14 cellular contexts compared by ENCODE assay signal in the genomic region with DNA sequence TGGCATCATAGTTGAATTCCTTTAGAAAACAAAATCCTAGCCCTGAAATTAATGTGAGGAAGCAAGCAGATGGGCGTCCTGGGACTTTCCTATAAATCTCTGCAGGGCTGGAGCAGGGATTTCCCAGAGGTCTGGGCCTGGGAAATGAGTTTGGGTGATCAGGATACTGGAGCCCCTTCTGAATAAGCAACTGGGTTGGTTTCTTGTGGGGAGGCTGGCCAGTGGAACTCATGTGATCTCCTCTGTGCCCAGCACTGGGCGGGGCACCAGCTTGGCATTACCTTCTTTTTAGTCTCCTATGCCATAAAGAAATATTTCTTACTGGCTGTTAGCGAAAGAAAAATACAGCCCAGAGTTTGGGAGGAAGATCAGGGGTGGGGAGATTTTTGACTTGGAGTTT. TPM values are rescaled to one million over a fixed set of nuclear protein-coding genes. Genes with fewer than 3 reads are reported as not detected.
DNase-seq lines count a peak whose midpoint lies in the region; ATAC-seq and TF ChIP-seq lines count a peak whose summit lies in the region.
"Had no signal": no experiment of that assay in that cellular context is flagged by ENCODE, and none has a peak within 500 bp of the region (broad histone marks: within the 10 kb centered on the region; RNA-seq: fewer than 3 reads in every experiment).

No MANE protein-coding gene starts in this region.

- intact Hi-C loops in left ventricle myocardium inferior (cut with micrococcal nuclease) = no loop called here

- POLR2A ChIA-PET in WTC11 (lab: Charles Lee) = no interaction called here

- TF ChIP-seq CTCF in H9 (conservative IDR thresholded peaks at IDR 0.05) (no peak), WTC11 (IDR thresholded peaks at IDR 0.05) (no peak), left ventricle myocardium inferior (IDR thresholded peaks at IDR 0.05; ENCODE audit: borderline replicate concordance) (no peak), progenitor cell of endocrine pancreas (IDR thresholded peaks at IDR 0.05; ENCODE audit: unreplicated experiment) (no peak)

- H3K27ac ChIP-seq in H9 (ENCODE audit: insufficient read length, low read depth, low read length) (no peak overlapping the region), left ventricle myocardium inferior (replicated peaks) (peak overlapping the region; percentile 96)
- H3K27ac ChIP-seq: spleen had no signal

- no peaks in the 10 kb centered on the region for H4K20me1 ChIP-seq in H9 (ENCODE audit: control insufficient read depth, insufficient read depth, insufficient read length)

- peak overlapping the region; percentile 83; a peak in 3 of 5 replicates for H3K4me3 Mint-ChIP-seq in H9
- H3K4me3 Mint-ChIP-seq in WTC11 = peak overlapping the region; percentile 86
- H3K4me3 Mint-ChIP-seq in progenitor cell of endocrine pancreas (ENCODE audit: low read depth) = peak overlapping the region; percentile 76

- H2BK5ac ChIP-seq in H9 (ENCODE audit: insufficient read length, low read length) = no peak overlapping the region

- peaks cover 55 to 62% of the 10 kb centered on the region in 2 experiments for H3K4me1 Mint-ChIP-seq in H9
- H3K4me1 Mint-ChIP-seq in WTC11 = peaks cover 65% of the 10 kb centered on the region
- peaks cover 16% of the 10 kb centered on the region for H3K4me1 Mint-ChIP-seq in progenitor cell of endocrine pancreas (ENCODE audit: low read depth)

- H3K23me2 ChIP-seq in H9 (ENCODE audit: insufficient read length, low read depth, low read length, poor library complexity, severe bottlenecking) = peaks cover 13% of the 10 kb centered on the region

- H3K36me3 ChIP-seq in left ventricle myocardium inferior = no peaks in the 10 kb centered on the region
- H3K36me3 ChIP-seq: spleen had no signal

- no CpG with 5 or more reads among the region's 3 CpGs for WGBS in H9 (ENCODE audit: extremely low coverage, insufficient read length, low lambda C conversion rate)

- no peak overlapping the region for H2AFZ ChIP-seq in H9 (ENCODE audit: low read length)

- DNase-seq in H9 (no peak), WTC11 (ENCODE audit: low spot score) (no peak), left ventricle myocardium inferior (peak; percentile 59), progenitor cell of endocrine pancreas (ENCODE audit: low spot score, unreplicated experiment) (no peak), NCI-H1417 treated with DMSO at 0.1 percent for 48 hours (lab: John Stamatoyannopoulos, UW) (no peak), NCI-H1694 (lab: John Stamatoyannopoulos, UW) (no peak), GF-D8 (lab: John Stamatoyannopoulos, UW) (no peak)
- DNase-seq: amniotic stem cell; effector memory CD8-positive, alpha-beta T cell; Karpas-422; NCI-H2107; spleen had no signal

- no peak overlapping the region for H3K4ac ChIP-seq in H9 (ENCODE audit: low read depth, low read length)

- H2BK120ac ChIP-seq in H9 (ENCODE audit: low read depth, low read length, poor library complexity, severe bottlenecking) = no peak overlapping the region

- ATAC-seq in WTC11 = no peak
- no peak for ATAC-seq in HG02759 (IDR thresholded peaks at IDR 0.05; ENCODE audit: unreplicated experiment)
- ATAC-seq: effector memory CD8-positive, alpha-beta T cell had no signal

- H3K27me3 Mint-ChIP-seq in H9 (ENCODE audit: low read depth) = peaks cover 35% of the 10 kb centered on the region
- H3K27me3 Mint-ChIP-seq in WTC11 (ENCODE audit: low read depth) = peaks cover 30% of the 10 kb centered on the region
- peaks cover 76% of the 10 kb centered on the region for H3K27me3 Mint-ChIP-seq in progenitor cell of endocrine pancreas

- no peak overlapping the region for H4K8ac ChIP-seq in H9 (replicated peaks; ENCODE audit: insufficient read length, low read depth, low read length)

- H3K14ac ChIP-seq in H9 (ENCODE audit: insufficient read depth, low read length) = no peak overlapping the region

- no peak overlapping the region for H4K5ac ChIP-seq in H9 (ENCODE audit: insufficient read length, low read depth, low read length)

- no peaks in the 10 kb centered on the region for H3K9me3 Mint-ChIP-seq in H9
- H3K9me3 Mint-ChIP-seq in WTC11 = no peaks in the 10 kb centered on the region
- no peaks in the 10 kb centered on the region for H3K9me3 Mint-ChIP-seq in progenitor cell of endocrine pancreas (ENCODE audit: low read depth)
- H3K9me3 Mint-ChIP-seq: effector memory CD8-positive, alpha-beta T cell had no signal

- H3K9me3 ChIP-seq in H9 (ENCODE audit: control insufficient read depth, low read depth, low read length) = no peaks in the 10 kb centered on the region
- H3K9me3 ChIP-seq in left ventricle myocardium inferior (replicated peaks) = no peaks in the 10 kb centered on the region
- H3K9me3 ChIP-seq: spleen had no signal

- CTCF ChIA-PET in WTC11 (lab: Charles Lee) = interaction anchor here (1.0 to 3.6 kb wide), 2 partner anchors 9 to 146 kb away, joined by 3 to 17 read pairs; no protein-coding TSS in a partner anchor

- H2BK12ac ChIP-seq in H9 (ENCODE audit: insufficient read length, low read depth, low read length) = no peak overlapping the region

- H3T11ph ChIP-seq in H9 (ENCODE audit: low read length) = no peak overlapping the region

- H3K27ac Mint-ChIP-seq in H9 (no peak overlapping the region), WTC11 (no peak overlapping the region), progenitor cell of endocrine pancreas (no peak overlapping the region)
- H3K27ac Mint-ChIP-seq: effector memory CD8-positive, alpha-beta T cell had no signal

- H3K4me2 ChIP-seq in H9 (ENCODE audit: insufficient read depth, insufficient read length, low read length) = no peak overlapping the region

- no peak overlapping the region for H4K91ac ChIP-seq in H9 (ENCODE audit: insufficient read length, low read depth, low read length)

- no peak overlapping the region for H3K23ac ChIP-seq in H9 (ENCODE audit: insufficient read length, low read depth, low read length)

- H3K79me2 ChIP-seq in H9 (ENCODE audit: insufficient read depth, low read length) = no peaks in the 10 kb centered on the region

- no peak overlapping the region for H2AK5ac ChIP-seq in H9 (ENCODE audit: insufficient read length, low read length)

- H3K9ac ChIP-seq in H9 (ENCODE audit: extremely low read depth, insufficient read length, low read length) = no peak overlapping the region

- peaks cover 6% of the 10 kb centered on the region; the same call in 1 of the 2 replicates for H3K27me3 ChIP-seq in H9 (ENCODE audit: insufficient read depth, low read length)
- peaks cover 6% of the 10 kb centered on the region for H3K27me3 ChIP-seq in left ventricle myocardium inferior (ENCODE audit: low read depth)

- H3K4me3 ChIP-seq in left ventricle myocardium inferior = peak overlapping the region; percentile 78

- no peak overlapping the region for H2BK15ac ChIP-seq in H9 (ENCODE audit: low read depth, low read length)

- no peak overlapping the region for H2BK20ac ChIP-seq in H9 (ENCODE audit: low read depth, low read length, poor library complexity, severe bottlenecking)

- H3K4me1 ChIP-seq in H9 (ENCODE audit: insufficient read depth, low read length) = peaks cover 7% of the 10 kb centered on the region; the same call in 1 of the 2 replicates
- H3K4me1 ChIP-seq in left ventricle myocardium inferior = peaks cover 47% of the 10 kb centered on the region

- H3K56ac ChIP-seq in H9 (ENCODE audit: insufficient read length, low read depth, low read length) = no peak overlapping the region

- H3K36me3 Mint-ChIP-seq in H9 (ENCODE audit: insufficient read depth in 1 of 3, low read depth in 3 of 3) = no peaks in the 10 kb centered on the region
- H3K36me3 Mint-ChIP-seq in WTC11 = no peaks in the 10 kb centered on the region
- H3K36me3 Mint-ChIP-seq in progenitor cell of endocrine pancreas (ENCODE audit: insufficient read depth) = no peaks in the 10 kb centered on the region
- H3K36me3 Mint-ChIP-seq: CD4-positive, CD25-positive, alpha-beta regulatory T cell had no signal

- no peaks in the 10 kb centered on the region for H3K79me1 ChIP-seq in H9 (ENCODE audit: insufficient read depth, low read depth, low read length, poor library complexity, severe bottlenecking)

- no peak overlapping the region for H3K18ac ChIP-seq in H9 (ENCODE audit: insufficient read length, low read depth, low read length)

TF ChIP-seq in WTC11, 78 proteins besides CTCF, POLR2A, EP300 and RAD21:
- TF ChIP-seq, protein P1, sequence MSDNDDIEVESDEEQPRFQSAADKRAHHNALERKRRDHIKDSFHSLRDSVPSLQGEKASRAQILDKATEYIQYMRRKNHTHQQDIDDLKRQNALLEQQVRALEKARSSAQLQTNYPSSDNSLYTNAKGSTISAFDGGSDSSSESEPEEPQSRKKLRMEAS (CRISPR knock-in tag; IDR thresholded peaks at IDR 0.05) = no peak
- TF ChIP-seq, protein P2, sequence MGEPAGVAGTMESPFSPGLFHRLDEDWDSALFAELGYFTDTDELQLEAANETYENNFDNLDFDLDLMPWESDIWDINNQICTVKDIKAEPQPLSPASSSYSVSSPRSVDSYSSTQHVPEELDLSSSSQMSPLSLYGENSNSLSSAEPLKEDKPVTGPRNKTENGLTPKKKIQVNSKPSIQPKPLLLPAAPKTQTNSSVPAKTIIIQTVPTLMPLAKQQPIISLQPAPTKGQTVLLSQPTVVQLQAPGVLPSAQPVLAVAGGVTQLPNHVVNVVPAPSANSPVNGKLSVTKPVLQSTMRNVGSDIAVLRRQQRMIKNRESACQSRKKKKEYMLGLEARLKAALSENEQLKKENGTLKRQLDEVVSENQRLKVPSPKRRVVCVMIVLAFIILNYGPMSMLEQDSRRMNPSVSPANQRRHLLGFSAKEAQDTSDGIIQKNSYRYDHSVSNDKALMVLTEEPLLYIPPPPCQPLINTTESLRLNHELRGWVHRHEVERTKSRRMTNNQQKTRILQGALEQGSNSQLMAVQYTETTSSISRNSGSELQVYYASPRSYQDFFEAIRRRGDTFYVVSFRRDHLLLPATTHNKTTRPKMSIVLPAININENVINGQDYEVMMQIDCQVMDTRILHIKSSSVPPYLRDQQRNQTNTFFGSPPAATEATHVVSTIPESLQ (CRISPR knock-in tag; IDR thresholded peaks at IDR 0.05) = no peak
- TF ChIP-seq EMX1 (CRISPR knock-in tag; IDR thresholded peaks at IDR 0.05) = no peak
TF ChIP-seq in WTC11: peak in this region for 0.

RNA-seq across cellular contexts. Expression of a gene that starts 1.7 kb away (rescaled TPM):
- total RNA-seq in H9 (2021) (5.5 and 5.7 TPM in 2 replicates), WTC11 (2021) (7.8 to 11.7 TPM (median 8.2 TPM) in 3 replicates), left ventricle myocardium inferior (95.8 TPM), progenitor cell of endocrine pancreas (6.7 and 6.8 TPM in 2 replicates)
- total RNA-seq: CD4-positive, CD25-positive, alpha-beta regulatory T cell had no signal
